ENCODE assay signal across 34 cellular contexts in the genomic region with DNA sequence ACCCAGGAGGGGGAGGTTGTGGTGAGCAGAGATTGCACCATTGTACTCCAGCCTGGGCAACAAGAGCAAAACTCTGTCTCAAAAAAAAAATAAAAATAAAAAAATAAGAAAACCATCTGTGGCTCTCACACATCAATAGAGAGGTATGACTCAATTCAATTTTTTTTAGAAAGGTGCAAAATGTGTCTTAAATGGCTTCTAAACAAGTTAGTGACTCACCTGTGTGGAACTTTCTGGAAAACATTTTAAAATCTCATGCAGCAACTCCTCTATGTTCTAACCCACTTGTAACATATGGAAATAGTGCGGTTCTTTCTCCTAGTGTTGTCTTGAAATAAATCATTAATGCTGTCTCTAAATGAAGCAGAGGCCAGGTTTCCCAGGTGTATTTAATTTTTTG. TPM values are rescaled to one million over a fixed set of nuclear protein-coding genes. Genes with fewer than 3 reads are reported as not detected.
"Had no signal": no experiment of that assay in that cellular context is flagged by ENCODE, and none has a peak within 500 bp of the region (broad histone marks: within the 10 kb centered on the region; RNA-seq: fewer than 3 reads in every experiment).

No MANE protein-coding gene starts in this region.

- DNase-seq: activated CD4-positive, alpha-beta T cell treated with anti-CD3 and anti-CD28 coated beads for 48 hours; activated CD4-positive, alpha-beta T cell treated with anti-CD3 and anti-CD28 coated beads, Interleukin-2, amount 50 U/mL, for 4 hours; activated CD4-positive, CD25-positive, alpha-beta regulatory T cell treated with anti-CD3 and anti-CD28 coated beads, Interleukin-2, amount 50 U/mL, for 72 hours; activated CD8-positive, alpha-beta memory T cell treated with anti-CD3 and anti-CD28 coated beads, Interleukin-2, amount 50 U/mL, for 48 hours; activated CD8-positive, alpha-beta T cell treated with anti-CD3 and anti-CD28 coated beads, Interleukin-2, amount 10 ng/mL, durations not matched to agents 7 days and 5 days; activated effector memory CD4-positive, alpha-beta T cell treated with anti-CD3 and anti-CD28 coated beads, Interleukin-2, amount 50 U/mL, for 16 hours; activated naive CD4-positive, alpha-beta T cell treated with Interleukin-2 at 50 U/mL for 16 hours; activated naive CD8-positive, alpha-beta T cell treated with anti-CD3 and anti-CD28 coated beads, Interleukin-2, amount 50 U/mL, for 24 hours; activated T-cell treated with anti-CD3 and anti-CD28 coated beads, Interleukin-2, amount 50 U/mL, for 1 hour; amniotic stem cell; body of pancreas; Kasumi-1; KBM-7; NCI-H1092; NCI-H1417 treated with DMSO at 0.1 percent for 48 hours; NCI-H1694 treated with DMSO at 0.1 percent for 48 hours; NCI-H2029 treated with DMSO at 0.1 percent for 48 hours; NCI-H345; NCI-H510A treated with DMSO at 0.1 percent for 48 hours; NCI-H69; NK-92 treated with Interleukin-12 subunit alpha and Interleukin-12 subunit beta, amount 100 ng/mL, for 24 hours; OCI-M1; Peyer's patch; Right ventricle myocardium superior; SJCRH30; SW 1271 had no signal

- H3K27ac ChIP-seq: ascending aorta, body of pancreas, cardiac muscle cell, Peyer's patch, RWPE1, SJCRH30 had no signal

- H3K9me3 Mint-ChIP-seq: activated naive CD4-positive, alpha-beta T cell treated with anti-CD3 and anti-CD28 coated beads, Interleukin-2, amount 50 U/mL, for 72 hours; activated naive CD8-positive, alpha-beta T cell treated with anti-CD3 and anti-CD28 coated beads, Interleukin-2, amount 50 U/mL, for 24 hours; T-helper 2 cell treated with Interferon-gamma antibody and Interleukin-4, amounts not matched to agents 5 μg/mL and 100 μg/mL, for 36 hours had no signal

- H3K27ac Mint-ChIP-seq: activated CD8-positive, alpha-beta T cell treated with anti-CD3 and anti-CD28 coated beads, Interleukin-2, amount 10 ng/mL, durations not matched to agents 7 days and 5 days; activated naive CD4-positive, alpha-beta T cell treated with anti-CD3 and anti-CD28 coated beads, Interleukin-2, amount 50 U/mL, for 72 hours; activated naive CD8-positive, alpha-beta T cell treated with anti-CD3 and anti-CD28 coated beads, Interleukin-2, amount 50 U/mL, for 24 hours; T-helper 2 cell treated with Interferon-gamma antibody and Interleukin-4, amounts not matched to agents 5 μg/mL and 100 μg/mL, for 36 hours; WTC11 had no signal

- H3K27me3 ChIP-seq: ascending aorta, body of pancreas, cardiac muscle cell, Peyer's patch, SJCRH30 had no signal

- H3K36me3 ChIP-seq: ascending aorta, cardiac muscle cell, Peyer's patch, SJCRH30 had no signal

- H3K36me3 Mint-ChIP-seq: activated naive CD4-positive, alpha-beta T cell treated with anti-CD3 and anti-CD28 coated beads, Interleukin-2, amount 50 U/mL, for 72 hours had no signal

- H3K4me1 ChIP-seq: ascending aorta, body of pancreas, Peyer's patch had no signal

- ATAC-seq: activated CD8-positive, alpha-beta T cell treated with anti-CD3 and anti-CD28 coated beads, Interleukin-2, amount 10 ng/mL, durations not matched to agents 7 days and 5 days; activated naive CD8-positive, alpha-beta T cell treated with anti-CD3 and anti-CD28 coated beads, Interleukin-2, amount 50 U/mL, for 24 hours; body of pancreas; SK-N-SH treated with all-trans-retinoic acid at 6 μM for 48 hours; WTC11 had no signal

- H3K9me3 ChIP-seq: body of pancreas, Peyer's patch, SJCRH30 had no signal

- H3K4me1 Mint-ChIP-seq: activated naive CD8-positive, alpha-beta T cell treated with anti-CD3 and anti-CD28 coated beads, Interleukin-2, amount 50 U/mL, for 24 hours had no signal

- H3K4me3 ChIP-seq: ascending aorta, body of pancreas, cardiac muscle cell, Peyer's patch, SJCRH30 had no signal

- H3K4me3 Mint-ChIP-seq: activated CD8-positive, alpha-beta T cell treated with anti-CD3 and anti-CD28 coated beads, Interleukin-2, amount 10 ng/mL, durations not matched to agents 7 days and 5 days; activated naive CD8-positive, alpha-beta T cell treated with anti-CD3 and anti-CD28 coated beads, Interleukin-2, amount 50 U/mL, for 24 hours; T-helper 2 cell treated with Interferon-gamma antibody and Interleukin-4, amounts not matched to agents 5 μg/mL and 100 μg/mL, for 36 hours; WTC11 had no signal

RNA-seq across cellular contexts. Expression of gene SULT1C4, which starts 10.7 kb away (rescaled TPM):
- total RNA-seq: activated CD8-positive, alpha-beta T cell treated with anti-CD3 and anti-CD28 coated beads, Interleukin-2, amount 10 ng/mL, durations not matched to agents 7 days and 5 days; activated naive CD4-positive, alpha-beta T cell treated with anti-CD3 and anti-CD28 coated beads, Interleukin-2, amount 50 U/mL, for 72 hours; T-helper 1 cell treated with Interleukin-12 subunit alpha and Interleukin-12 subunit beta and Interleukin-4 antibody, amounts not matched to agents 30 ng/mL and 1 ng/mL, for 36 hours had no signal
